In genomic region chr3:8563146-8563545, GRCh38 we compare ENCODE assay signal across 29 cellular contexts.
"Had no signal": no experiment of that assay in that cellular context is flagged by ENCODE, and none has a peak within 500 bp of the region (broad histone marks: within the 10 kb centered on the region; RNA-seq: fewer than 3 reads in every experiment).

No MANE protein-coding gene starts in this region.

- H3K27me3 Mint-ChIP-seq: activated CD4-positive, alpha-beta memory T cell treated with anti-CD3 and anti-CD28 coated beads for 36 hours; activated CD4-positive, alpha-beta T cell treated with anti-CD3 and anti-CD28 coated beads, Interleukin-2, amount 10 ng/mL, durations not matched to agents 24 days and 14 days had no signal

- H3K27ac ChIP-seq: neutrophil, ovary, prostate gland, thyroid gland, WERI-Rb-1 had no signal

- H3K4me1 ChIP-seq: prostate gland, thyroid gland had no signal

- H3K27me3 ChIP-seq: neutrophil, ovary, thyroid gland had no signal

- H3K27ac Mint-ChIP-seq: activated CD4-positive, alpha-beta memory T cell treated with anti-CD3 and anti-CD28 coated beads for 36 hours; activated CD4-positive, alpha-beta T cell treated with anti-CD3 and anti-CD28 coated beads, Interleukin-2, amount 10 ng/mL, durations not matched to agents 24 days and 14 days; activated naive CD4-positive, alpha-beta T cell treated with anti-CD3 and anti-CD28 coated beads, Interleukin-2, amount 10 ng/mL, durations not matched to agents 7 days and 5 days; activated T-cell treated with anti-CD3 and anti-CD28 coated beads, Interleukin-2, amount 50 U/mL, for 24 hours; T-helper 17 cell had no signal

- H3K4me1 Mint-ChIP-seq: activated CD4-positive, alpha-beta T cell treated with anti-CD3 and anti-CD28 coated beads, Interleukin-2, amount 10 ng/mL, durations not matched to agents 24 days and 14 days; activated naive CD4-positive, alpha-beta T cell treated with anti-CD3 and anti-CD28 coated beads, Interleukin-2, amount 10 ng/mL, durations not matched to agents 7 days and 5 days; central memory CD8-positive, alpha-beta T cell; T-helper 17 cell had no signal

- H3K4me3 Mint-ChIP-seq: activated CD4-positive, alpha-beta memory T cell treated with anti-CD3 and anti-CD28 coated beads for 36 hours; activated CD4-positive, alpha-beta T cell treated with anti-CD3 and anti-CD28 coated beads, Interleukin-2, amount 10 ng/mL, durations not matched to agents 24 days and 14 days; activated naive CD4-positive, alpha-beta T cell treated with anti-CD3 and anti-CD28 coated beads, Interleukin-2, amount 10 ng/mL, durations not matched to agents 7 days and 5 days; activated T-cell treated with anti-CD3 and anti-CD28 coated beads, Interleukin-2, amount 50 U/mL, for 24 hours; central memory CD8-positive, alpha-beta T cell; nephron; T-helper 17 cell had no signal

- ATAC-seq: left lobe of liver, mucosa of descending colon, SK-N-SH treated with all-trans-retinoic acid at 6 μM for 48 hours, T-helper 17 cell had no signal

- H3K36me3 Mint-ChIP-seq: activated CD4-positive, alpha-beta memory T cell treated with anti-CD3 and anti-CD28 coated beads for 36 hours; activated naive CD4-positive, alpha-beta T cell treated with anti-CD3 and anti-CD28 coated beads, Interleukin-2, amount 10 ng/mL, durations not matched to agents 7 days and 5 days had no signal

- H3K9me3 ChIP-seq: mucosa of descending colon, neutrophil, ovary, prostate gland, thyroid gland had no signal

- H3K36me3 ChIP-seq: neutrophil, ovary, prostate gland, thyroid gland had no signal

- H3K4me3 ChIP-seq: lung, mucosa of descending colon, ovary, prostate gland, thyroid gland had no signal

- H3K9me3 Mint-ChIP-seq: activated CD4-positive, alpha-beta memory T cell treated with anti-CD3 and anti-CD28 coated beads for 36 hours; activated CD4-positive, alpha-beta T cell treated with anti-CD3 and anti-CD28 coated beads, Interleukin-2, amount 10 ng/mL, durations not matched to agents 24 days and 14 days; activated naive CD4-positive, alpha-beta T cell treated with anti-CD3 and anti-CD28 coated beads, Interleukin-2, amount 10 ng/mL, durations not matched to agents 7 days and 5 days; activated T-cell treated with anti-CD3 and anti-CD28 coated beads, Interleukin-2, amount 50 U/mL, for 24 hours; central memory CD8-positive, alpha-beta T cell; nephron had no signal

- DNase-seq: activated CD4-positive, alpha-beta memory T cell treated with anti-CD3 and anti-CD28 coated beads for 36 hours; activated CD4-positive, alpha-beta T cell treated with anti-CD3 and anti-CD28 coated beads, Interleukin-2, amount 10 ng/mL, durations not matched to agents 24 days and 14 days; activated CD4-positive, CD25-positive, alpha-beta regulatory T cell treated with anti-CD3 and anti-CD28 coated beads, Interleukin-2, amount 50 U/mL, for 72 hours; activated CD8-positive, alpha-beta memory T cell treated with anti-CD3 and anti-CD28 coated beads, Interleukin-2, amount 50 U/mL, for 48 hours; activated gamma-delta T cell; activated naive CD4-positive, alpha-beta T cell treated with anti-CD3 and anti-CD28 coated beads, Interleukin-2, amount 10 ng/mL, durations not matched to agents 7 days and 5 days; activated T-cell treated with anti-CD3 and anti-CD28 coated beads, Interleukin-2, amount 50 U/mL, for 24 hours; amniotic stem cell; effector memory CD4-positive, alpha-beta T cell; erythroblast; head of caudate nucleus; kidney glomerular epithelial cell; mucosa of descending colon; ovary; stimulated activated CD4-positive, alpha-beta T cell treated with anti-CD3 and anti-CD28 coated beads, Interleukin-2, amount 100 ng/mL, for 48 hours; stimulated activated naive CD4-positive, alpha-beta T cell treated with Interleukin-2 at 50 U/mL for 16 hours; T-helper 17 cell; T1000; thyroid gland; WERI-Rb-1 had no signal

- FAIRE-seq: bronchial epithelial cell, colon had no signal
